In genomic region chr3:156488771-156489170, GRCh38 we compare ENCODE assay signal across 1 cellular context.
TF ChIP-seq lines count a peak whose summit lies in the region.

No MANE protein-coding gene starts in this region.

TF ChIP-seq in K562, 482 proteins besides CTCF, POLR2A, EP300 and RAD21 (continued from another document):
- TF ChIP-seq ZNF518B (CRISPR knock-in tag; IDR thresholded peaks at IDR 0.05) (no peak), DDX20 (tag; IDR thresholded peaks at IDR 0.05; ENCODE audit: low read depth) (no peak), TAF9B (IDR thresholded peaks at IDR 0.05; ENCODE audit: partially characterized antibody) (peak; percentile 76), TAF1 (IDR thresholded peaks at IDR 0.05; ENCODE audit: control insufficient read depth, extremely low read depth, insufficient read depth, low read length, severe bottlenecking) (no peak), NFE2 (IDR thresholded peaks at IDR 0.05; ENCODE audit: low read depth) (peak; percentile 73; the same call in 1 of the 2 replicates), CTBP1 (IDR thresholded peaks at IDR 0.05; ENCODE audit: borderline replicate concordance) (peak; percentile 65), MCM7 (IDR thresholded peaks at IDR 0.05) (no peak), SLC30A9 (CRISPR knock-in tag; IDR thresholded peaks at IDR 0.05) (no peak), PURB (CRISPR knock-in tag; IDR thresholded peaks at IDR 0.05; ENCODE audit: low read depth) (no peak), NR2F6 (CRISPR knock-in tag; IDR thresholded peaks at IDR 0.05) (no peak), CBFA2T3 (IDR thresholded peaks at IDR 0.05) (peak; percentile 84), NEUROD1 (IDR thresholded peaks at IDR 0.05; ENCODE audit: borderline replicate concordance, low read depth, low read length, partially characterized antibody) (no peak), PTBP1 (IDR thresholded peaks at IDR 0.05; ENCODE audit: low read depth, low read length) (no peak), ZNF212 (CRISPR knock-in tag; IDR thresholded peaks at IDR 0.05) (no peak), ZNF507 (tag; conservative IDR thresholded peaks at IDR 0.05) (no peak), ZBTB17 (CRISPR knock-in tag; IDR thresholded peaks at IDR 0.05) (no peak), CBX3 (IDR thresholded peaks at IDR 0.05; ENCODE audit: borderline replicate concordance in 1 of 2, low read length in 2 of 2) (no peak), PPARD (CRISPR knock-in tag; IDR thresholded peaks at IDR 0.05) (no peak), PHTF2 (CRISPR knock-in tag; IDR thresholded peaks at IDR 0.05) (no peak), RBFOX2 (IDR thresholded peaks at IDR 0.05; ENCODE audit: low read depth, low read length) (no peak), FOSL1 (tag; conservative IDR thresholded peaks at IDR 0.05) (peak; percentile 89), KDM2B (CRISPR knock-in tag; IDR thresholded peaks at IDR 0.05) (no peak), STAT6 (CRISPR knock-in tag; IDR thresholded peaks at IDR 0.05) (no peak), ZNF217 (CRISPR knock-in tag; IDR thresholded peaks at IDR 0.05) (no peak), PRPF4 (IDR thresholded peaks at IDR 0.05; ENCODE audit: insufficient read depth, low read depth, low read length, poor library complexity, severe bottlenecking) (no peak), FOXM1 (IDR thresholded peaks at IDR 0.05; ENCODE audit: low read depth) (no peak), FOXM1 (CRISPR knock-in tag; IDR thresholded peaks at IDR 0.05; ENCODE audit: low read depth) (no peak)
- TF ChIP-seq, protein P1, sequence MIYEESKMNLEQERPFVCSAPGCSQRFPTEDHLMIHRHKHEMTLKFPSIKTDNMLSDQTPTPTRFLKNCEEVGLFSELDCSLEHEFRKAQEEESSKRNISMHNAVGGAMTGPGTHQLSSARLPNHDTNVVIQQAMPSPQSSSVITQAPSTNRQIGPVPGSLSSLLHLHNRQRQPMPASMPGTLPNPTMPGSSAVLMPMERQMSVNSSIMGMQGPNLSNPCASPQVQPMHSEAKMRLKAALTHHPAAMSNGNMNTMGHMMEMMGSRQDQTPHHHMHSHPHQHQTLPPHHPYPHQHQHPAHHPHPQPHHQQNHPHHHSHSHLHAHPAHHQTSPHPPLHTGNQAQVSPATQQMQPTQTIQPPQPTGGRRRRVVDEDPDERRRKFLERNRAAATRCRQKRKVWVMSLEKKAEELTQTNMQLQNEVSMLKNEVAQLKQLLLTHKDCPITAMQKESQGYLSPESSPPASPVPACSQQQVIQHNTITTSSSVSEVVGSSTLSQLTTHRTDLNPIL (CRISPR knock-in tag; IDR thresholded peaks at IDR 0.05), result no peak
- TF ChIP-seq, protein P2, sequence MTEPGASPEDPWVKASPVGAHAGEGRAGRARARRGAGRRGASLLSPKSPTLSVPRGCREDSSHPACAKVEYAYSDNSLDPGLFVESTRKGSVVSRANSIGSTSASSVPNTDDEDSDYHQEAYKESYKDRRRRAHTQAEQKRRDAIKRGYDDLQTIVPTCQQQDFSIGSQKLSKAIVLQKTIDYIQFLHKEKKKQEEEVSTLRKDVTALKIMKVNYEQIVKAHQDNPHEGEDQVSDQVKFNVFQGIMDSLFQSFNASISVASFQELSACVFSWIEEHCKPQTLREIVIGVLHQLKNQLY (CRISPR knock-in tag; conservative IDR thresholded peaks at IDR 0.05), result no peak
- TF ChIP-seq, protein P3, sequence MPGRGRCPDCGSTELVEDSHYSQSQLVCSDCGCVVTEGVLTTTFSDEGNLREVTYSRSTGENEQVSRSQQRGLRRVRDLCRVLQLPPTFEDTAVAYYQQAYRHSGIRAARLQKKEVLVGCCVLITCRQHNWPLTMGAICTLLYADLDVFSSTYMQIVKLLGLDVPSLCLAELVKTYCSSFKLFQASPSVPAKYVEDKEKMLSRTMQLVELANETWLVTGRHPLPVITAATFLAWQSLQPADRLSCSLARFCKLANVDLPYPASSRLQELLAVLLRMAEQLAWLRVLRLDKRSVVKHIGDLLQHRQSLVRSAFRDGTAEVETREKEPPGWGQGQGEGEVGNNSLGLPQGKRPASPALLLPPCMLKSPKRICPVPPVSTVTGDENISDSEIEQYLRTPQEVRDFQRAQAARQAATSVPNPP (IDR thresholded peaks at IDR 0.05; ENCODE audit: borderline replicate concordance, insufficient read depth, insufficient read length), result no peak
- TF ChIP-seq, protein P4, sequence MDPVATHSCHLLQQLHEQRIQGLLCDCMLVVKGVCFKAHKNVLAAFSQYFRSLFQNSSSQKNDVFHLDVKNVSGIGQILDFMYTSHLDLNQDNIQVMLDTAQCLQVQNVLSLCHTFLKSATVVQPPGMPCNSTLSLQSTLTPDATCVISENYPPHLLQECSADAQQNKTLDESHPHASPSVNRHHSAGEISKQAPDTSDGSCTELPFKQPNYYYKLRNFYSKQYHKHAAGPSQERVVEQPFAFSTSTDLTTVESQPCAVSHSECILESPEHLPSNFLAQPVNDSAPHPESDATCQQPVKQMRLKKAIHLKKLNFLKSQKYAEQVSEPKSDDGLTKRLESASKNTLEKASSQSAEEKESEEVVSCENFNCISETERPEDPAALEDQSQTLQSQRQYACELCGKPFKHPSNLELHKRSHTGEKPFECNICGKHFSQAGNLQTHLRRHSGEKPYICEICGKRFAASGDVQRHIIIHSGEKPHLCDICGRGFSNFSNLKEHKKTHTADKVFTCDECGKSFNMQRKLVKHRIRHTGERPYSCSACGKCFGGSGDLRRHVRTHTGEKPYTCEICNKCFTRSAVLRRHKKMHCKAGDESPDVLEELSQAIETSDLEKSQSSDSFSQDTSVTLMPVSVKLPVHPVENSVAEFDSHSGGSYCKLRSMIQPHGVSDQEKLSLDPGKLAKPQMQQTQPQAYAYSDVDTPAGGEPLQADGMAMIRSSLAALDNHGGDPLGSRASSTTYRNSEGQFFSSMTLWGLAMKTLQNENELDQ (CRISPR knock-in tag; IDR thresholded peaks at IDR 0.05; ENCODE audit: borderline replicate concordance), result no peak
- TF ChIP-seq, protein P5, sequence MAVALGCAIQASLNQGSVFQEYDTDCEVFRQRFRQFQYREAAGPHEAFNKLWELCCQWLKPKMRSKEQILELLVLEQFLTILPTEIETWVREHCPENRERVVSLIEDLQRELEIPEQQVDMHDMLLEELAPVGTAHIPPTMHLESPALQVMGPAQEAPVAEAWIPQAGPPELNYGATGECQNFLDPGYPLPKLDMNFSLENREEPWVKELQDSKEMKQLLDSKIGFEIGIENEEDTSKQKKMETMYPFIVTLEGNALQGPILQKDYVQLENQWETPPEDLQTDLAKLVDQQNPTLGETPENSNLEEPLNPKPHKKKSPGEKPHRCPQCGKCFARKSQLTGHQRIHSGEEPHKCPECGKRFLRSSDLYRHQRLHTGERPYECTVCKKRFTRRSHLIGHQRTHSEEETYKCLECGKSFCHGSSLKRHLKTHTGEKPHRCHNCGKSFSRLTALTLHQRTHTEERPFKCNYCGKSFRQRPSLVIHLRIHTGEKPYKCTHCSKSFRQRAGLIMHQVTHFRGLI (CRISPR knock-in tag; IDR thresholded peaks at IDR 0.05), result no peak
